Comparison of ENCODE assay signal across 33 cellular contexts in genomic region chr7:82114237-82114636, GRCh38.
"Had no signal": no experiment of that assay in that cellular context is flagged by ENCODE, and none has a peak within 500 bp of the region (broad histone marks: within the 10 kb centered on the region; RNA-seq: fewer than 3 reads in every experiment).

No MANE protein-coding gene starts in this region.

- H3K9me3 ChIP-seq: colonic mucosa had no signal

- H3K36me3 ChIP-seq: colonic mucosa, WERI-Rb-1 had no signal

- DNase-seq: activated CD4-positive, alpha-beta memory T cell treated with anti-CD3 and anti-CD28 coated beads, Interleukin-2, amount 10 ng/mL, durations not matched to agents 7 days and 5 days; activated CD4-positive, alpha-beta T cell treated with anti-CD3 and anti-CD28 coated beads for 1 hour; activated CD4-positive, alpha-beta T cell treated with anti-CD3 and anti-CD28 coated beads for 48 hours; activated CD4-positive, CD25-positive, alpha-beta regulatory T cell; activated CD8-positive, alpha-beta memory T cell treated with anti-CD3 and anti-CD28 coated beads for 24 hours; activated CD8-positive, alpha-beta memory T cell treated with anti-CD3 and anti-CD28 coated beads, Interleukin-2, amount 10 ng/mL, durations not matched to agents 7 days and 5 days; activated CD8-positive, alpha-beta memory T cell treated with anti-CD3 and anti-CD28 coated beads, Interleukin-2, amount 50 U/mL, for 48 hours; activated effector memory CD4-positive, alpha-beta T cell treated with Interleukin-2 at 50 U/mL for 16 hours; activated naive CD4-positive, alpha-beta T cell treated with anti-CD3 and anti-CD28 coated beads, Interleukin-2, amount 10 ng/mL, durations not matched to agents 7 days and 5 days; activated naive CD8-positive, alpha-beta T cell treated with anti-CD3 and anti-CD28 coated beads, Interleukin-2, amount 50 U/mL, for 24 hours; activated T-cell treated with anti-CD3 and anti-CD28 coated beads, Interleukin-2, amount 50 U/mL, for 48 hours; anterior cingulate cortex; caudate nucleus; colonic mucosa; Karpas-422; NCI-H1105; NCI-H1417 treated with DMSO at 0.1 percent for 48 hours; NCI-H1694; NCI-H1930; NCI-H2081 treated with DMSO at 0.1 percent for 48 hours; NCI-H2171; NCI-H510A treated with DMSO at 0.1 percent for 48 hours; NCI-H526 treated with DMSO at 0.1 percent for 48 hours; NK-92 treated with Interleukin-12 subunit alpha and Interleukin-12 subunit beta, amount 100 ng/mL, for 24 hours; PC-9; Right ventricle myocardium superior; SW 1271; T-helper 1 cell; T-helper 2 cell; T-helper 9 cell; WERI-Rb-1 had no signal

- H3K27ac ChIP-seq: colonic mucosa, PC-9, RWPE1, WERI-Rb-1 had no signal

- H3K27me3 ChIP-seq: colonic mucosa had no signal

- ATAC-seq: activated CD8-positive, alpha-beta memory T cell treated with anti-CD3 and anti-CD28 coated beads, Interleukin-2, amount 10 ng/mL, durations not matched to agents 7 days and 5 days; activated naive CD8-positive, alpha-beta T cell treated with anti-CD3 and anti-CD28 coated beads, Interleukin-2, amount 50 U/mL, for 24 hours had no signal

- H3K4me1 ChIP-seq: colonic mucosa had no signal

- FAIRE-seq: bronchial epithelial cell had no signal

- H3K4me3 ChIP-seq: colonic mucosa, PC-9 had no signal
